ENCODE assay signal across 8 cellular contexts in genomic region chr6:75748743-75749538, GRCh38. TPM values are rescaled to one million over a fixed set of nuclear protein-coding genes. Genes with fewer than 3 reads are reported as not detected.
DNase-seq lines count a peak whose midpoint lies in the region; ATAC-seq, FAIRE-seq and TF ChIP-seq lines count a peak whose summit lies in the region.

Gene MYO6 (plus strand): TSS chr6:75749239. CDS start chr6:75817548, 68,309 bp downstream.

- H3K27ac Mint-ChIP-seq in activated CD8-positive, alpha-beta memory T cell treated with anti-CD3 and anti-CD28 coated beads, Interleukin-2, amount 10 ng/mL, durations not matched to agents 7 days and 5 days = peak within 1 kb of the TSS; percentile 73
- peak within 1 kb of the TSS; percentile 88 for H3K27ac Mint-ChIP-seq in endothelial cell (ENCODE audit: unreplicated experiment)

- FAIRE-seq in GM18507 (lab: Jason Lieb, UNC) = no peak

- H3K4me1 Mint-ChIP-seq in activated CD8-positive, alpha-beta memory T cell treated with anti-CD3 and anti-CD28 coated beads, Interleukin-2, amount 10 ng/mL, durations not matched to agents 7 days and 5 days = peaks cover 23% of the 10 kb centered on the region
- H3K4me1 Mint-ChIP-seq in endothelial cell (ENCODE audit: unreplicated experiment) = peaks cover 23% of the 10 kb centered on the region

- no peak for TF ChIP-seq CTCF in endothelial cell (IDR thresholded peaks at IDR 0.05; ENCODE audit: unreplicated experiment)

- H3K36me3 Mint-ChIP-seq in activated CD8-positive, alpha-beta memory T cell treated with anti-CD3 and anti-CD28 coated beads, Interleukin-2, amount 10 ng/mL, durations not matched to agents 7 days and 5 days = peaks cover 4% of the 10 kb centered on the region
- H3K36me3 Mint-ChIP-seq in endothelial cell (ENCODE audit: low read depth, unreplicated experiment) = peaks cover 17% of the 10 kb centered on the region

- CTCF ChIA-PET in activated CD8-positive, alpha-beta memory T cell treated with anti-CD3 and anti-CD28 coated beads, Interleukin-2, amount 10 ng/mL, durations not matched to agents 7 days and 5 days (lab: Charles Lee) = no interaction called here

- H3K27me3 Mint-ChIP-seq in activated CD8-positive, alpha-beta memory T cell treated with anti-CD3 and anti-CD28 coated beads, Interleukin-2, amount 10 ng/mL, durations not matched to agents 7 days and 5 days = peaks cover 52% of the 10 kb centered on the region
- peaks cover 5% of the 10 kb centered on the region for H3K27me3 Mint-ChIP-seq in endothelial cell (ENCODE audit: unreplicated experiment)

- no peaks in the 10 kb centered on the region for H3K9me3 Mint-ChIP-seq in activated CD8-positive, alpha-beta memory T cell treated with anti-CD3 and anti-CD28 coated beads, Interleukin-2, amount 10 ng/mL, durations not matched to agents 7 days and 5 days (ENCODE audit: low read depth)
- no peaks in the 10 kb centered on the region for H3K9me3 Mint-ChIP-seq in endothelial cell (ENCODE audit: unreplicated experiment)

- peak within 1 kb of the TSS; percentile 91 for H3K4me3 Mint-ChIP-seq in activated CD8-positive, alpha-beta memory T cell treated with anti-CD3 and anti-CD28 coated beads, Interleukin-2, amount 10 ng/mL, durations not matched to agents 7 days and 5 days
- peak within 1 kb of the TSS; percentile 97 for H3K4me3 Mint-ChIP-seq in endothelial cell (ENCODE audit: unreplicated experiment)

- ATAC-seq in HG02938 (IDR thresholded peaks at IDR 0.05; ENCODE audit: unreplicated experiment) = peak; percentile 61
- peak; percentile 88 for ATAC-seq in activated CD8-positive, alpha-beta memory T cell treated with anti-CD3 and anti-CD28 coated beads, Interleukin-2, amount 10 ng/mL, durations not matched to agents 7 days and 5 days

- DNase-seq in 8988T = peak; percentile 59
- peak; percentile 58 for DNase-seq in GM18507 (ENCODE audit: extremely low spot score, insufficient read length, low read depth)
- peak; percentile 18 for DNase-seq in NCI-H2227 treated with DMSO at 0.1 percent for 48 hours (lab: John Stamatoyannopoulos, UW)
- peak; percentile 59 for DNase-seq in activated CD8-positive, alpha-beta memory T cell treated with anti-CD3 and anti-CD28 coated beads, Interleukin-2, amount 10 ng/mL, durations not matched to agents 7 days and 5 days
- DNase-seq in endothelial cell (ENCODE audit: low spot score) = peak; percentile 73
- peak; percentile 91 for DNase-seq in mesenteric fat pad (ENCODE audit: low spot score)
- DNase-seq in stimulated activated CD8-positive, alpha-beta memory T cell treated with anti-CD3 and anti-CD28 coated beads, Interleukin-7, amount 100 ng/mL, for 24 hours (ENCODE audit: low read depth) = peak; percentile 1

RNA-seq across cellular contexts. Expression of gene MYO6, which starts in this region (rescaled TPM):
- 1 to 10 TPM; 6.3 to 7.6 TPM for total RNA-seq in activated CD8-positive, alpha-beta memory T cell treated with anti-CD3 and anti-CD28 coated beads, Interleukin-2, amount 10 ng/mL, durations not matched to agents 7 days and 5 days
- total RNA-seq in endothelial cell (ENCODE audit: unreplicated experiment) = 135 TPM
- 19.9 TPM for total RNA-seq in mesenteric fat pad

Comparison
In these comparisons a context has a peak if more than half of its experiments do, and no peak if none do; other contexts are left out.
1. Peak in every context shown above with its lines: DNase-seq and ATAC-seq.
2. DNase-seq: peak in every context shown above with its lines; median percentile 91 in mesenteric fat pad; 73 in endothelial cell; 59 in 8988T; 59 in activated CD8-positive, alpha-beta memory T cell treated with anti-CD3 and anti-CD28 coated beads, Interleukin-2, amount 10 ng/mL, durations not matched to agents 7 days and 5 days; 58 in GM18507; 18 in NCI-H2227 treated with DMSO at 0.1 percent for 48 hours; 1 in stimulated activated CD8-positive, alpha-beta memory T cell treated with anti-CD3 and anti-CD28 coated beads, Interleukin-7, amount 100 ng/mL, for 24 hours.